In genomic region chr12:124599074-124599999, GRCh38 we compare ENCODE assay signal across 12 cellular contexts. TPM values are rescaled to one million over a fixed set of nuclear protein-coding genes. Genes with fewer than 3 reads are reported as not detected.
A peak's percentile ranks its signal among the peaks of the same experiment; 100 is the strongest.
DNase-seq lines count a peak whose midpoint lies in the region; ATAC-seq and FAIRE-seq lines count a peak whose summit lies in the region.
"Had no signal": no experiment of that assay in that cellular context is flagged by ENCODE, and none has a peak within 500 bp of the region (broad histone marks: within the 10 kb centered on the region; RNA-seq: fewer than 3 reads in every experiment).

No MANE protein-coding gene starts in this region.

- peak; percentile 95 for FAIRE-seq in RCC 7860 (lab: Jason Lieb, UNC)

- intact Hi-C loops in Right ventricle myocardium superior (cut with DNase I) = no loop called here

- in situ Hi-C loops in Caki2 (cut with HindIII; ENCODE audit: low pct_unique_long_range_greater_than_20kb, low sequenced_read_pairs) = no loop called here

- ATAC-seq in esophagus mucosa (peak; percentile 68), HG03565 (IDR thresholded peaks at IDR 0.05; ENCODE audit: unreplicated experiment) (no peak), GM19397 (IDR thresholded peaks at IDR 0.05; ENCODE audit: unreplicated experiment) (no peak), Right ventricle myocardium superior (ENCODE audit: poor library complexity) (no peak)
- ATAC-seq: gastrocnemius medialis, Panc1 had no signal

- DNase-seq in A172 (ENCODE audit: low spot score) (peak; percentile 38), Caki2 (ENCODE audit: low read depth) (peak; percentile 49), RCC 7860 (ENCODE audit: low spot score) (peak; percentile 81), Right ventricle myocardium superior (no peak), activated gamma-delta T cell treated with Interleukin-2 at 50 U/mL for 16 hours (no peak)
- DNase-seq: Caco-2, gastrocnemius medialis, right cardiac atrium had no signal

RNA-seq across cellular contexts. Expression of gene NCOR2, which starts 31.9 kb away (rescaled TPM):
- total RNA-seq in A172 (2014; rRNA removed; shearing (Covaris generic)) = 32.9 and 33.3 TPM in 2 replicates
- total RNA-seq in Caki2 (2014; rRNA removed; shearing (Covaris generic); ENCODE audit: low replicate concordance) = 2.7 and 12.9 TPM in 2 replicates
- total RNA-seq in esophagus mucosa (60.3 TPM), Right ventricle myocardium superior (133 TPM)

Comparison
In these comparisons a context has a peak if more than half of its experiments do, and no peak if none do; other contexts are left out.
1. DNase-seq: peak in A172 (single experiment), Caki2 (single experiment) and RCC 7860 (single experiment); none in Right ventricle myocardium superior (single experiment) and activated gamma-delta T cell treated with Interleukin-2 at 50 U/mL for 16 hours (single experiment).